ENCODE assay signal across 8 cellular contexts in genomic region chr9:132507670-132508469, GRCh38.
DNase-seq lines count a peak whose midpoint lies in the region; ATAC-seq lines count a peak whose summit lies in the region.

No MANE protein-coding gene starts in this region.

- no peaks in the 10 kb centered on the region for H3K9me3 ChIP-seq in adipocyte (ENCODE audit: control insufficient read depth, low read length)

- H3K4me3 ChIP-seq in adipocyte (ENCODE audit: low read length) = no peak overlapping the region

- ATAC-seq in left ventricle myocardium superior (peak; percentile 72), GM18870 (IDR thresholded peaks at IDR 0.05; ENCODE audit: unreplicated experiment) (no peak), HG02623 (IDR thresholded peaks at IDR 0.05; ENCODE audit: unreplicated experiment) (no peak)

- DNase-seq in GDM1 (lab: John Stamatoyannopoulos, UW) = peak; percentile 44
- DNase-seq in NCI-H1048 (lab: John Stamatoyannopoulos, UW) = peak; percentile 36
- DNase-seq in SW480 (ENCODE audit: low spot score) = peak; percentile 68
- peak; percentile 88 for DNase-seq in adipocyte (ENCODE audit: low read depth)
- peak; percentile 67 for DNase-seq in left ventricle myocardium superior
- DNase-seq in retina = peak; percentile 81

- no peak overlapping the region for H3K9ac ChIP-seq in adipocyte (ENCODE audit: low read length)

- no peaks in the 10 kb centered on the region for H3K36me3 ChIP-seq in adipocyte (ENCODE audit: control insufficient read depth, insufficient read depth, low read length, severe bottlenecking)

- peaks cover 67% of the 10 kb centered on the region for H3K27me3 ChIP-seq in adipocyte (replicated peaks; ENCODE audit: control insufficient read depth, insufficient read depth, low read length)

- intact Hi-C loops in left ventricle myocardium superior (cut with micrococcal nuclease) = loop anchor here (2.0 to 10.0 kb wide), 2 partner anchors 57 to 293 kb away; no protein-coding TSS in a partner anchor

- H3K4me1 ChIP-seq in adipocyte (ENCODE audit: control insufficient read depth, insufficient read depth, low read length) = no peaks in the 10 kb centered on the region

Comparison
In these comparisons a context has a peak if more than half of its experiments do, and no peak if none do; other contexts are left out.
1. DNase-seq: peak in every context shown above with its lines; median percentile 88 in adipocyte; 81 in retina; 68 in SW480; 67 in left ventricle myocardium superior; 44 in GDM1; 36 in NCI-H1048.